ENCODE assay signal across 1 cellular context in genomic region chr2:241036964-241037421, GRCh38.
A peak's percentile ranks its signal among the peaks of the same experiment; 100 is the strongest.
TF ChIP-seq lines count a peak whose summit lies in the region.

No MANE protein-coding gene starts in this region.

TF ChIP-seq in Ishikawa, 13 proteins besides CTCF, POLR2A, EP300 and RAD21:
- no peak for TF ChIP-seq REST (IDR thresholded peaks at IDR 0.05; ENCODE audit: low read depth)
- no peak for TF ChIP-seq TCF12 (IDR thresholded peaks at IDR 0.05; ENCODE audit: low read depth)
- no peak for TF ChIP-seq FOXM1 (IDR thresholded peaks at IDR 0.05; ENCODE audit: borderline replicate concordance, low read depth)
- no peak for TF ChIP-seq MAX (IDR thresholded peaks at IDR 0.05)
- 0 out of 2 replicates have a peak, but pooled peaks have one; percentile 20 for TF ChIP-seq YY1 (IDR thresholded peaks at IDR 0.05; ENCODE audit: low read depth)
